ENCODE assay signal across 10 cellular contexts in the genomic region with DNA sequence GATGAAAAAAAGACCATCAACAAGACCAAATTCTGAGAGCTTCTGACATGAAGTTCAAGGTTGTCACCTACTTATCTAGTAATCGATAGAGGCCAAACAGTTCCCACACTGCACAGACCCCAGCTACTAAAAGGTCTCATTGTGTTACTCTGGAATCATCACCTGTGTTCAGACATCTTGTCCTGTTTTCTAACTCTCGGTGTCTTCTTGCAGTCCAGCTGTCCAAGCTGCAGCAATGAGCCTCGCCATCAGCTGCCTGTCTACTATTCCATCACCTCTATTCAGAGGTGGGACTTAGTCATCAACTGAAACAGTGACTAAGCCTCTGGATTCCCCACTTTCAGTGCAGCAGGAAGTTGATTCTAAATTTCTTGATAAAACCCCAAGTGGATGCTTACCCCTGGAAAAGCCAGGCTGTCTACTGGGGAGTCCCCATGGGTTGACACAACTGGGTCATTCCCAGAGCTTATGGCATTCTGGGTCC. TPM values are rescaled to one million over a fixed set of nuclear protein-coding genes. Genes with fewer than 3 reads are reported as not detected.
A peak's percentile ranks its signal among the peaks of the same experiment; 100 is the strongest.
DNase-seq lines count a peak whose midpoint lies in the region; FAIRE-seq and TF ChIP-seq lines count a peak whose summit lies in the region.
"Had no signal": no experiment of that assay in that cellular context is flagged by ENCODE, and none has a peak within 500 bp of the region (broad histone marks: within the 10 kb centered on the region; RNA-seq: fewer than 3 reads in every experiment).

No MANE protein-coding gene starts in this region.

- peaks cover 28% of the 10 kb centered on the region for H3K36me3 Mint-ChIP-seq in astrocyte (ENCODE audit: low read depth, unreplicated experiment)
- H3K36me3 Mint-ChIP-seq: IgD-negative memory B cell had no signal

- peak; percentile 32 for DNase-seq in activated CD4-positive, alpha-beta T cell treated with anti-CD3 and anti-CD28 coated beads for 48 hours
- no peak for DNase-seq in activated CD4-positive, alpha-beta T cell treated with anti-CD3 and anti-CD28 coated beads, Interleukin-2, amount 50 U/mL, for 4 hours
- DNase-seq in HTR-8/SVneo (ENCODE audit: insufficient read length, low spot score) (peak; percentile 69), astrocyte (ENCODE audit: low read depth) (peak; percentile 63), non-pigmented ciliary epithelial cell (ENCODE audit: low read depth) (peak; percentile 22), OCI-M1 (lab: John Stamatoyannopoulos, UW) (no peak), GF-D8 (lab: John Stamatoyannopoulos, UW) (no peak), HK-2 (ENCODE audit: unreplicated experiment) (no peak)
- DNase-seq: NCI-H2171 had no signal

- peak overlapping the region; percentile 27 for H3K4me2 ChIP-seq in astrocyte (ENCODE audit: low read length)

- H3K9ac ChIP-seq in astrocyte (ENCODE audit: low read length), result no peak overlapping the region

- peaks cover 22% of the 10 kb centered on the region for H3K4me1 Mint-ChIP-seq in astrocyte (ENCODE audit: low read depth, unreplicated experiment)

- no peaks in the 10 kb centered on the region for H3K9me3 ChIP-seq in astrocyte (ENCODE audit: insufficient read depth, low read depth, low read length)

- H3K27ac ChIP-seq in astrocyte (ENCODE audit: low read depth, low read length), result no peak overlapping the region

- TF ChIP-seq CTCF in astrocyte (IDR thresholded peaks at IDR 0.05; ENCODE audit: insufficient read depth, low read depth, low read length), result no peak

- H3K79me2 ChIP-seq in astrocyte (ENCODE audit: insufficient read depth, low read length), result no peaks in the 10 kb centered on the region

- no peak overlapping the region for H3K4me3 ChIP-seq in astrocyte (ENCODE audit: insufficient read depth, low read depth, low read length)

- H2AFZ ChIP-seq in astrocyte (ENCODE audit: low read depth, low read length), result no peak overlapping the region

- H3K27me3 ChIP-seq in astrocyte (ENCODE audit: insufficient read depth, low read length), result no peaks in the 10 kb centered on the region

- H3K4me1 ChIP-seq in astrocyte (ENCODE audit: insufficient read depth, low read length), result peaks cover 21% of the 10 kb centered on the region

- peaks cover 2% of the 10 kb centered on the region for H3K27me3 Mint-ChIP-seq in astrocyte (ENCODE audit: low read depth, unreplicated experiment)

- no peaks in the 10 kb centered on the region for H4K20me1 ChIP-seq in astrocyte (ENCODE audit: insufficient read depth, low read length)

- peaks cover 4% of the 10 kb centered on the region for H3K9me3 Mint-ChIP-seq in astrocyte (ENCODE audit: unreplicated experiment)

- no peaks in the 10 kb centered on the region for H3K36me3 ChIP-seq in astrocyte (ENCODE audit: insufficient read depth, low read length)

- H3K27ac Mint-ChIP-seq in astrocyte (ENCODE audit: unreplicated experiment), result no peak overlapping the region

- FAIRE-seq in HTR-8/SVneo (lab: Jason Lieb, UNC), result no peak
- no peak for FAIRE-seq in astrocyte (lab: Jason Lieb, UNC)

- H3K4me3 Mint-ChIP-seq in astrocyte (ENCODE audit: unreplicated experiment), result no peak overlapping the region
- H3K4me3 Mint-ChIP-seq: IgD-negative memory B cell had no signal

RNA-seq across cellular contexts. Expression of a gene that starts 46.7 kb away (rescaled TPM):
- 15.6 and 17.8 TPM in 2 replicates for total RNA-seq in astrocyte

RNA-seq across cellular contexts. Expression of a gene that starts 54.9 kb away (rescaled TPM):
- 52.2 and 55.1 TPM in 2 replicates for total RNA-seq in astrocyte

Comparison
In these comparisons a context has a peak if more than half of its experiments do, and no peak if none do; other contexts are left out.
1. DNase-seq: peak in activated CD4-positive, alpha-beta T cell treated with anti-CD3 and anti-CD28 coated beads for 48 hours (single experiment), HTR-8/SVneo (single experiment), astrocyte (single experiment) and non-pigmented ciliary epithelial cell (single experiment); none in activated CD4-positive, alpha-beta T cell treated with anti-CD3 and anti-CD28 coated beads, Interleukin-2, amount 50 U/mL, for 4 hours (0 of 2), OCI-M1 (single experiment), GF-D8 (single experiment) and HK-2 (single experiment).